2 cellular contexts compared by ENCODE assay signal in genomic region chr1:201597551-201598230, GRCh38.
TF ChIP-seq lines count a peak whose summit lies in the region.

No MANE protein-coding gene starts in this region.

TF ChIP-seq in liver, 16 proteins besides CTCF, POLR2A, EP300 and RAD21:
- no peak for TF ChIP-seq REST (IDR thresholded peaks at IDR 0.05)
- TF ChIP-seq MAX (IDR thresholded peaks at IDR 0.05), result no peak
- peak; percentile 44 for TF ChIP-seq NR2F2 (IDR thresholded peaks at IDR 0.05)
TF ChIP-seq in liver: peak in this region for 1.

TF ChIP-seq in HepG2, 621 proteins besides CTCF, POLR2A, EP300 and RAD21:
- TF ChIP-seq THRA (CRISPR knock-in tag; IDR thresholded peaks at IDR 0.05; ENCODE audit: borderline replicate concordance) (no peak), THAP9 (CRISPR knock-in tag; IDR thresholded peaks at IDR 0.05; ENCODE audit: borderline replicate concordance) (no peak), ZNF432 (CRISPR knock-in tag; IDR thresholded peaks at IDR 0.05; ENCODE audit: borderline replicate concordance) (no peak), USF2 (IDR thresholded peaks at IDR 0.05; ENCODE audit: low read depth, low read length) (no peak), USF2 (CRISPR knock-in tag; IDR thresholded peaks at IDR 0.05; ENCODE audit: borderline replicate concordance) (no peak), ZNF431 (CRISPR knock-in tag; IDR thresholded peaks at IDR 0.05; ENCODE audit: borderline replicate concordance, low read depth) (no peak), ZNF747 (CRISPR knock-in tag; IDR thresholded peaks at IDR 0.05; ENCODE audit: borderline replicate concordance) (no peak), ZNF878 (CRISPR knock-in tag; IDR thresholded peaks at IDR 0.05) (no peak), MAFF (IDR thresholded peaks at IDR 0.05; ENCODE audit: low read depth, low read length) (no peak)
